In genomic region chr17:78379134-78379497, GRCh38 we compare ENCODE assay signal across 8 cellular contexts. TPM values are rescaled to one million over a fixed set of nuclear protein-coding genes. Genes with fewer than 3 reads are reported as not detected.
A peak's percentile ranks its signal among the peaks of the same experiment; 100 is the strongest.
DNase-seq lines count a peak whose midpoint lies in the region; ATAC-seq and TF ChIP-seq lines count a peak whose summit lies in the region.

No MANE protein-coding gene starts in this region.

- H3K4me1 ChIP-seq in BLaER1, result peaks cover 82% of the 10 kb centered on the region
- H3K4me1 ChIP-seq in mesodermal cell (ENCODE audit: control insufficient read depth, insufficient read depth, low read length, poor library complexity, severe bottlenecking), result peaks cover 51% of the 10 kb centered on the region

- 7 to 8% methylated on average over 4 to 5 of the region's 7 CpGs for WGBS in mesodermal cell (ENCODE audit: insufficient coverage in 2 of 2), 2 experiments

- H3K27ac ChIP-seq in BLaER1, result peak overlapping the region; percentile 93
- H3K27ac ChIP-seq in mesodermal cell (ENCODE audit: low read depth, low read length, severe bottlenecking), result peak overlapping the region; percentile 88

- H3K4me2 ChIP-seq in BLaER1, result peak overlapping the region; percentile 90

- H3K9ac ChIP-seq in BLaER1, result peak overlapping the region; percentile 92

- no peaks in the 10 kb centered on the region for H3K9me3 ChIP-seq in BLaER1
- no peaks in the 10 kb centered on the region for H3K9me3 ChIP-seq in mesodermal cell (ENCODE audit: control insufficient read depth, low read length)

- peak overlapping the region; percentile 91 for H3K4me3 ChIP-seq in BLaER1
- H3K4me3 ChIP-seq in cardiac fibroblast (replicated peaks in 1 of 2; ENCODE audit: low read depth in 2 of 2, low read length in 2 of 2), result peak overlapping the region; percentile 93
- H3K4me3 ChIP-seq in mesodermal cell (ENCODE audit: extremely low read depth, insufficient read depth, low read length, poor library complexity, severe bottlenecking), result peak overlapping the region; percentile 92

- peak; percentile 79 for DNase-seq in M059J (ENCODE audit: low read depth)
- DNase-seq in cardiac fibroblast (ENCODE audit: low read depth in 2 of 2), result peak; percentile 84 to 95
- DNase-seq in NCI-H1436 (lab: John Stamatoyannopoulos, UW), result no peak
- no peak for DNase-seq in NCI-H1417 (lab: John Stamatoyannopoulos, UW)

- TF ChIP-seq CTCF in cardiac fibroblast (IDR thresholded peaks at IDR 0.05; ENCODE audit: low read depth, low read length), result no peak

- ATAC-seq in GM18861 (IDR thresholded peaks at IDR 0.05; ENCODE audit: unreplicated experiment) (no peak), HG02642 (IDR thresholded peaks at IDR 0.05; ENCODE audit: poor library complexity, unreplicated experiment) (no peak)

- peaks cover 55% of the 10 kb centered on the region for H4K20me1 ChIP-seq in BLaER1

- H3K36me3 ChIP-seq in BLaER1, result peaks cover 15% of the 10 kb centered on the region
- H3K36me3 ChIP-seq in mesodermal cell (ENCODE audit: control insufficient read depth, insufficient read depth, low read length), result peaks cover 15% of the 10 kb centered on the region

- no peaks in the 10 kb centered on the region for H3K27me3 ChIP-seq in BLaER1

RNA-seq across cellular contexts. Expression of gene PGS1, which starts 0.7 kb away (rescaled TPM):
- 26.2 and 32.3 TPM in 2 replicates for total RNA-seq in M059J (2014; rRNA removed; shearing (Covaris generic))
- polyA plus RNA-seq in mesodermal cell (2013, experiment 1 of 2), result 36.8 TPM
- 28.0 TPM for polyA plus RNA-seq in mesodermal cell (2013, experiment 2 of 2)

RNA-seq across cellular contexts. Expression of gene SOCS3, which starts 19.2 kb away (rescaled TPM):
- 26.6 and 39.3 TPM in 2 replicates for total RNA-seq in M059J (2014; rRNA removed; shearing (Covaris generic))
- polyA plus RNA-seq in mesodermal cell (2013, experiment 1 of 2), result 37.6 TPM
- polyA plus RNA-seq in mesodermal cell (2013, experiment 2 of 2), result 29.9 TPM

Comparison
In these comparisons a context has a peak if more than half of its experiments do, and no peak if none do; other contexts are left out.
1. DNase-seq: peak in M059J (single experiment) and cardiac fibroblast (2 of 2); none in NCI-H1436 (single experiment) and NCI-H1417 (0 of 3).
2. Peak in every context shown above with its lines, with median percentiles within 50 percentile points of each other: H3K4me3 ChIP-seq.